ENCODE assay signal across 28 cellular contexts in the genomic region with DNA sequence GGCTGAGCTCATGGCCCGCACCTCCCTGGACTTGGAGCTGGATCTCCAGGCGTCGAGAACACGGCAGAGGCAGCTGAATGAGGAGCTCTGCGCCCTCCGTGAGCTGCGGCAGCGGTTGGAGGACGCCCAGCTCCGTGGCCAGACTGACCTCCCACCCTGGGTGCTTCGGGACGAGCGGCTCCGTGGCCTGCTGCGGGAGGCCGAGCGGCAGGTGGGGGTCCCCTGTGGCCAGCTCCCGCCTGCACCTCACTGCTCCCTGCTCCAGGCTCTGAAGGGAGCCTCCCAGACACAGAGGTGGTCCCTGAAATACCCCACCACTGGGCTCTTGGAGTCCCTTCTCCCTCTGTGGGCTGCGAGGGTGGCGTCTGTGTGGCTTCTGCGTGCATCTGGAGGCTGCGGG. TPM values are rescaled to one million over a fixed set of nuclear protein-coding genes. Genes with fewer than 3 reads are reported as not detected.
DNase-seq lines count a peak whose midpoint lies in the region; FAIRE-seq and TF ChIP-seq lines count a peak whose summit lies in the region.
"Had no signal": no experiment of that assay in that cellular context is flagged by ENCODE, and none has a peak within 500 bp of the region (broad histone marks: within the 10 kb centered on the region; RNA-seq: fewer than 3 reads in every experiment).

No MANE protein-coding gene starts in this region.

- H3K4me3 Mint-ChIP-seq in CD14-positive monocyte: no peak overlapping the region
- H3K4me3 Mint-ChIP-seq: B cell; CD4-positive, alpha-beta memory T cell; CD4-positive, CD25-positive, alpha-beta regulatory T cell; CD8-positive, alpha-beta memory T cell had no signal

- no peak for FAIRE-seq in kidney (lab: Jason Lieb, UNC)
- FAIRE-seq: A204.1, GM12878, GM12892, GM18507 had no signal

- H3K9ac ChIP-seq in kidney (ENCODE audit: low read length in 2 of 2): no peak overlapping the region
- H3K9ac ChIP-seq: BLaER1 treated with 17β-estradiol and CSF1 and Interleukin-3, amounts not matched to agents 10 nM and 100 nM had no signal

- no peak for TF ChIP-seq POLR2A in sigmoid colon (IDR thresholded peaks at IDR 0.05)
- no peak for TF ChIP-seq POLR2A in suprapubic skin (IDR thresholded peaks at IDR 0.05)

- H2AFZ ChIP-seq in hepatocyte: no peak overlapping the region

- intact Hi-C loops in kidney (cut with DNase I): no loop called here
- intact Hi-C loops in sigmoid colon (cut with DNase I): no loop called here
- intact Hi-C loops in CD14-positive monocyte (cut with micrococcal nuclease): no loop called here

- WGBS in hepatocyte (ENCODE audit: low lambda C conversion rate, missing lambda C conversion rate): 85% methylated on average over 16 of the region's 22 CpGs
- WGBS in sigmoid colon, 2 donors: 97% methylated on average over 22 of the region's 22 CpGs
- whole genome bisulfite sequencing in suprapubic skin: 85% methylated on average over 10 of the region's 22 CpGs

- H3K27ac ChIP-seq in VCaP (peak overlapping the region; percentile 42; the same call in 1 of the 2 replicates), hepatocyte (peak overlapping the region; percentile 27), kidney (ENCODE audit: low read depth in 2 of 2, low read length in 2 of 2) (no peak overlapping the region), sigmoid colon (no peak overlapping the region), suprapubic skin (no peak overlapping the region)
- H3K27ac ChIP-seq: BLaER1 treated with 17β-estradiol and CSF1 and Interleukin-3, amounts not matched to agents 10 nM and 100 nM; C4-2B had no signal

- H3K27me3 Mint-ChIP-seq in CD14-positive monocyte (ENCODE audit: low read depth in 3 of 3): peaks cover 0 to 10% (median 0%) of the 10 kb centered on the region in 3 donors
- H3K27me3 Mint-ChIP-seq: B cell; CD4-positive, alpha-beta memory T cell; CD4-positive, CD25-positive, alpha-beta regulatory T cell had no signal

- H3K9me3 ChIP-seq in hepatocyte (ENCODE audit: low read depth) (no peaks in the 10 kb centered on the region), kidney (ENCODE audit: control insufficient read depth in 1 of 2, low read length in 2 of 2) (no peaks in the 10 kb centered on the region), sigmoid colon (no peaks in the 10 kb centered on the region), suprapubic skin (no peaks in the 10 kb centered on the region)

- TF ChIP-seq CTCF in VCaP (conservative IDR thresholded peaks at IDR 0.05) (no peak), hepatocyte (IDR thresholded peaks at IDR 0.05; ENCODE audit: poor library complexity) (no peak), kidney (IDR thresholded peaks at IDR 0.05; ENCODE audit: borderline replicate concordance, extremely low read depth, insufficient read depth) (no peak), sigmoid colon (IDR thresholded peaks at IDR 0.05) (no peak), CD14-positive monocyte (IDR thresholded peaks at IDR 0.05) (no peak), suprapubic skin (IDR thresholded peaks at IDR 0.05) (no peak)

- H3K36me3 Mint-ChIP-seq in CD14-positive monocyte: peaks cover 50 to 63% of the 10 kb centered on the region in 2 donors

- no peaks in the 10 kb centered on the region for H4K20me1 ChIP-seq in hepatocyte (ENCODE audit: insufficient read depth, poor library complexity, severe bottlenecking)

- no peaks in the 10 kb centered on the region for H3K79me2 ChIP-seq in hepatocyte

- peaks cover 7% of the 10 kb centered on the region for H3K4me1 Mint-ChIP-seq in CD14-positive monocyte
- H3K4me1 Mint-ChIP-seq: CD4-positive, alpha-beta memory T cell; CD4-positive, CD25-positive, alpha-beta regulatory T cell; CD8-positive, alpha-beta memory T cell had no signal

- no peak overlapping the region for H3K4me3 ChIP-seq in hepatocyte
- H3K4me3 ChIP-seq in kidney (ENCODE audit: low read length in 2 of 2): no peak overlapping the region
- no peak overlapping the region for H3K4me3 ChIP-seq in sigmoid colon
- H3K4me3 ChIP-seq in suprapubic skin: no peak overlapping the region
- H3K4me3 ChIP-seq: BLaER1 treated with 17β-estradiol and CSF1 and Interleukin-3, amounts not matched to agents 10 nM and 100 nM; GM12878 had no signal

- TF ChIP-seq EP300 in sigmoid colon (IDR thresholded peaks at IDR 0.05) (no peak), suprapubic skin (IDR thresholded peaks at IDR 0.05) (no peak)

- H3K27ac Mint-ChIP-seq in CD14-positive monocyte: no peak overlapping the region
- H3K27ac Mint-ChIP-seq: B cell; CD4-positive, CD25-positive, alpha-beta regulatory T cell; CD8-positive, alpha-beta memory T cell had no signal

- DNase-seq in hepatocyte (ENCODE audit: low spot score) (no peak), kidney (peak; percentile 57), sigmoid colon (peak; percentile 50), CD14-positive monocyte (ENCODE audit: low spot score) (no peak), suprapubic skin (ENCODE audit: low spot score in 2 of 2) (no peak), SHP77 (lab: John Stamatoyannopoulos, UW) (no peak)
- DNase-seq: 8988T; ACHN; AML-193; CD4-positive, alpha-beta memory T cell; CD4-positive, CD25-positive, alpha-beta regulatory T cell; CD8-positive, alpha-beta memory T cell; COR-L47; DMS 273 treated with DMSO at 0.1 percent for 48 hours; DMS153; DMS53; DMS79; DND-41; EL; GDM1 had no signal

- no peaks in the 10 kb centered on the region for H3K4me1 ChIP-seq in hepatocyte (ENCODE audit: insufficient read depth)
- no peaks in the 10 kb centered on the region for H3K4me1 ChIP-seq in kidney (ENCODE audit: control insufficient read depth in 1 of 2, insufficient read depth in 1 of 2, low read depth in 1 of 2, low read length in 2 of 2)
- H3K4me1 ChIP-seq in sigmoid colon: no peaks in the 10 kb centered on the region
- no peaks in the 10 kb centered on the region for H3K4me1 ChIP-seq in suprapubic skin

- H3K36me3 ChIP-seq in hepatocyte (replicated peaks; ENCODE audit: insufficient read depth, low read depth): no peaks in the 10 kb centered on the region
- H3K36me3 ChIP-seq in kidney (ENCODE audit: control insufficient read depth in 1 of 2, insufficient read depth in 2 of 2, low read length in 2 of 2): no peaks in the 10 kb centered on the region
- peaks cover 0 to 77% (median 10%) of the 10 kb centered on the region in 4 donors for H3K36me3 ChIP-seq in sigmoid colon
- peaks cover 52% of the 10 kb centered on the region for H3K36me3 ChIP-seq in suprapubic skin

- H3K9me3 Mint-ChIP-seq in CD14-positive monocyte: peaks cover 0 to 3% (median 0%) of the 10 kb centered on the region in 7 donors
- H3K9me3 Mint-ChIP-seq: CD4-positive, alpha-beta memory T cell; CD4-positive, CD25-positive, alpha-beta regulatory T cell; CD8-positive, alpha-beta memory T cell had no signal

- no peaks in the 10 kb centered on the region for H3K9me2 ChIP-seq in hepatocyte (replicated peaks; ENCODE audit: insufficient read depth)

- H3K27me3 ChIP-seq in hepatocyte: no peaks in the 10 kb centered on the region
- H3K27me3 ChIP-seq in sigmoid colon: peaks cover 0 to 2% (median 0%) of the 10 kb centered on the region in 3 donors
- H3K27me3 ChIP-seq in suprapubic skin: no peaks in the 10 kb centered on the region
- H3K27me3 ChIP-seq: BLaER1 treated with 17β-estradiol and CSF1 and Interleukin-3, amounts not matched to agents 10 nM and 100 nM had no signal

- no peak overlapping the region for H3K4me2 ChIP-seq in hepatocyte
- H3K4me2 ChIP-seq: BLaER1 treated with 17β-estradiol and CSF1 and Interleukin-3, amounts not matched to agents 10 nM and 100 nM had no signal

RNA-seq across cellular contexts. Expression of a gene that starts 18.0 kb away (rescaled TPM):
- total RNA-seq in hepatocyte (3.8 and 5.9 TPM in 2 replicates), kidney (7.3 TPM), sigmoid colon (1 to 10 TPM in 1 of 4 donors, under 1 TPM in 3; 0.66 to 1.1 (median 0.83) TPM), suprapubic skin (1 to 10 TPM in 3 of 4 donors, under 1 TPM in 1; 0.48 to 3.1 (median 2.5) TPM)
- polyA plus RNA-seq in hepatocyte (1.5 and 2.2 TPM in 2 replicates), kidney (ENCODE audit: insufficient read depth, low read depth, low replicate concordance) (2.4 TPM), sigmoid colon (under 1 TPM; under 0.01 to 0.96 (median 0.69) TPM), CD14-positive monocyte (1 to 10 TPM; 1.3 to 1.9 TPM)
- polyA plus RNA-seq: CD4-positive, alpha-beta memory T cell; CD4-positive, CD25-positive, alpha-beta regulatory T cell; CD8-positive, alpha-beta memory T cell had no signal

Comparison
In these comparisons a context has a peak if more than half of its experiments do, and no peak if none do; other contexts are left out.
1. H3K27ac ChIP-seq: peak in VCaP (single experiment) and hepatocyte (single experiment); none in kidney (0 of 2), sigmoid colon (0 of 4) and suprapubic skin (single experiment).
2. DNase-seq: peak in kidney (single experiment) and sigmoid colon (single experiment); none in hepatocyte (single experiment), CD14-positive monocyte (single experiment), suprapubic skin (0 of 2) and SHP77 (0 of 2).